ENCODE assay signal across 13 cellular contexts in genomic region chr20:17808357-17808756, GRCh38.
DNase-seq lines count a peak whose midpoint lies in the region; ATAC-seq and TF ChIP-seq lines count a peak whose summit lies in the region.
"Had no signal": no experiment of that assay in that cellular context is flagged by ENCODE, and none has a peak within 500 bp of the region (broad histone marks: within the 10 kb centered on the region; RNA-seq: fewer than 3 reads in every experiment).

No MANE protein-coding gene starts in this region.

- no peak overlapping the region for H4K12ac ChIP-seq in trophoblast cell (ENCODE audit: low read depth, low read length)

- no peak overlapping the region for H4K91ac ChIP-seq in trophoblast cell (ENCODE audit: low read depth, low read length)

- H3K18ac ChIP-seq in trophoblast cell (ENCODE audit: low read length): no peak overlapping the region
- no peak overlapping the region for H3K18ac ChIP-seq in mesendoderm (ENCODE audit: low read length)

- H3K27me3 ChIP-seq in body of pancreas: no peaks in the 10 kb centered on the region
- H3K27me3 ChIP-seq in left ventricle myocardium inferior (ENCODE audit: low read depth): no peaks in the 10 kb centered on the region
- no peaks in the 10 kb centered on the region for H3K27me3 ChIP-seq in trophoblast cell (ENCODE audit: insufficient read depth, low read length)
- no peaks in the 10 kb centered on the region for H3K27me3 ChIP-seq in H7 (ENCODE audit: control insufficient read depth, insufficient read depth, low read length)
- H3K27me3 ChIP-seq in mesendoderm (ENCODE audit: insufficient read depth, low read length, poor library complexity): no peaks in the 10 kb centered on the region

- H3K4me1 ChIP-seq in body of pancreas: peaks cover 54% of the 10 kb centered on the region
- H3K4me1 ChIP-seq in left ventricle myocardium inferior: peaks cover 42% of the 10 kb centered on the region
- peaks cover 0 to 8% of the 10 kb centered on the region in 2 experiments for H3K4me1 ChIP-seq in trophoblast cell (ENCODE audit: control insufficient read depth in 1 of 2, insufficient read depth in 2 of 2, low read length in 2 of 2)
- no peaks in the 10 kb centered on the region for H3K4me1 ChIP-seq in mesendoderm (ENCODE audit: control insufficient read depth, low read depth, low read length)

- no peak overlapping the region for H3K56ac ChIP-seq in mesendoderm (ENCODE audit: low read length)

- no peak for TF ChIP-seq CTCF in body of pancreas (IDR thresholded peaks at IDR 0.05)
- no peak for TF ChIP-seq CTCF in left ventricle myocardium inferior (IDR thresholded peaks at IDR 0.05; ENCODE audit: borderline replicate concordance)

- H4K8ac ChIP-seq in trophoblast cell (ENCODE audit: low read depth, low read length) (no peak overlapping the region), mesendoderm (ENCODE audit: low read depth, low read length) (no peak overlapping the region)

- 49 to 50% methylated on average over 4 to 5 of the region's 5 CpGs for WGBS in body of pancreas, 2 donors
- no CpG with 5 or more reads among the region's 5 CpGs for WGBS in trophoblast cell (ENCODE audit: extremely low coverage, insufficient coverage, insufficient read length)
- no CpG with 5 or more reads among the region's 5 CpGs for WGBS in mesendoderm (ENCODE audit: extremely low coverage, insufficient coverage, low lambda C conversion rate)

- H3K27ac ChIP-seq in body of pancreas: peak overlapping the region in 3 of 4 donors; percentile 94 to 97 (median 96)
- peak overlapping the region; percentile 86 for H3K27ac ChIP-seq in left ventricle myocardium inferior (replicated peaks)
- H3K27ac ChIP-seq in trophoblast cell (ENCODE audit: low read depth, low read length): no peak overlapping the region
- no peak overlapping the region for H3K27ac ChIP-seq in mesendoderm (ENCODE audit: low read depth, low read length)

- peak; percentile 68 for DNase-seq in AG08395 (ENCODE audit: low spot score)
- DNase-seq in body of pancreas: peak; percentile 56 to 70 (median 62)
- DNase-seq in left ventricle myocardium inferior: peak; percentile 50
- peak; percentile 74 to 85 for DNase-seq in trophoblast cell
- no peak for DNase-seq in H7
- no peak for DNase-seq in mesendoderm
- DNase-seq in stimulated activated naive CD8-positive, alpha-beta T cell treated with anti-CD3 and anti-CD28 coated beads, Interleukin-15, Interleukin-2, amounts not matched to agents 100 U/mL and 50 U/mL, for 24 hours: no peak
- DNase-seq in epidermal melanocyte (ENCODE audit: insufficient read length, low spot score): no peak
- DNase-seq: ACHN; activated effector memory CD4-positive, alpha-beta T cell treated with anti-CD3 and anti-CD28 coated beads, Interleukin-2, amount 50 U/mL, for 16 hours; NCI-H446 treated with DMSO at 0.1 percent for 48 hours; SHP77 treated with DMSO at 0.1 percent for 48 hours had no signal

- no peak overlapping the region for H2AFZ ChIP-seq in trophoblast cell (ENCODE audit: insufficient read depth, low read length, poor library complexity)

- H3K9ac ChIP-seq in trophoblast cell (ENCODE audit: low read length) (no peak overlapping the region), mesendoderm (ENCODE audit: low read length) (no peak overlapping the region)

- no peak overlapping the region for H3K4me3 ChIP-seq in body of pancreas
- H3K4me3 ChIP-seq in left ventricle myocardium inferior: no peak overlapping the region
- no peak overlapping the region for H3K4me3 ChIP-seq in trophoblast cell (ENCODE audit: low read depth, low read length)
- no peak overlapping the region for H3K4me3 ChIP-seq in H7 (ENCODE audit: insufficient read depth, low read depth, low read length)
- no peak overlapping the region for H3K4me3 ChIP-seq in mesendoderm (ENCODE audit: low read length)

- no peak overlapping the region for H2BK5ac ChIP-seq in trophoblast cell (ENCODE audit: low read depth, low read length, poor library complexity)
- H2BK5ac ChIP-seq in mesendoderm (ENCODE audit: low read length): no peak overlapping the region

- H3K14ac ChIP-seq in trophoblast cell (ENCODE audit: low read length): no peak overlapping the region

- H3K36me3 ChIP-seq in body of pancreas (replicated peaks in 1 of 2; ENCODE audit: insufficient read depth in 1 of 2, low read depth in 2 of 2) (no peaks in the 10 kb centered on the region), left ventricle myocardium inferior (no peaks in the 10 kb centered on the region), trophoblast cell (ENCODE audit: control insufficient read depth in 1 of 2, insufficient read depth in 2 of 2, low read length in 2 of 2) (no peaks in the 10 kb centered on the region), H7 (replicated peaks; ENCODE audit: control insufficient read depth, insufficient read depth, low read length) (no peaks in the 10 kb centered on the region), mesendoderm (ENCODE audit: control insufficient read depth, insufficient read depth, low read length) (no peaks in the 10 kb centered on the region)

- no peak for TF ChIP-seq POLR2A in body of pancreas (IDR thresholded peaks at IDR 0.05)

- H2BK15ac ChIP-seq in mesendoderm (replicated peaks; ENCODE audit: low read depth): no peak overlapping the region

- no peak overlapping the region for H3K23ac ChIP-seq in trophoblast cell (ENCODE audit: low read length)
- H3K23ac ChIP-seq in mesendoderm (ENCODE audit: low read length): no peak overlapping the region

- no peak overlapping the region for H3K4ac ChIP-seq in trophoblast cell (ENCODE audit: low read depth, low read length)
- H3K4ac ChIP-seq in mesendoderm (ENCODE audit: low read depth, low read length): no peak overlapping the region

- H3K9me3 ChIP-seq in body of pancreas (no peaks in the 10 kb centered on the region), left ventricle myocardium inferior (replicated peaks) (no peaks in the 10 kb centered on the region), trophoblast cell (ENCODE audit: insufficient read depth, low read depth, low read length) (no peaks in the 10 kb centered on the region)

- ATAC-seq in body of pancreas: no peak
- no peak for ATAC-seq in stimulated activated naive CD8-positive, alpha-beta T cell treated with anti-CD3 and anti-CD28 coated beads, Interleukin-15, Interleukin-2, amounts not matched to agents 100 U/mL and 50 U/mL, for 24 hours
- ATAC-seq: activated CD4-positive, CD25-positive, alpha-beta regulatory T cell treated with anti-CD3 and anti-CD28 coated beads, Interleukin-2, amount 50 U/mL, for 24 hours had no signal

- H2BK120ac ChIP-seq in trophoblast cell (ENCODE audit: insufficient read depth, low read length, poor library complexity): no peak overlapping the region
- no peak overlapping the region for H2BK120ac ChIP-seq in mesendoderm (ENCODE audit: low read depth, low read length)

- H2BK12ac ChIP-seq in trophoblast cell (ENCODE audit: low read length): no peak overlapping the region

- H3K79me1 ChIP-seq in trophoblast cell (ENCODE audit: low read length) (peaks cover 4% of the 10 kb centered on the region), mesendoderm (ENCODE audit: low read length) (no peaks in the 10 kb centered on the region)

- no peak overlapping the region for H3K4me2 ChIP-seq in trophoblast cell (ENCODE audit: low read length)
- no peak overlapping the region for H3K4me2 ChIP-seq in mesendoderm (ENCODE audit: low read length)

- no peak overlapping the region for H4K5ac ChIP-seq in mesendoderm (ENCODE audit: low read length)

- H2AK5ac ChIP-seq in trophoblast cell (ENCODE audit: low read length) (no peak overlapping the region), mesendoderm (ENCODE audit: low read length) (no peak overlapping the region)

- intact Hi-C loops in body of pancreas (cut with DNase I): no loop called here
- intact Hi-C loops in left ventricle myocardium inferior (cut with micrococcal nuclease): no loop called here

- H3K79me2 ChIP-seq in trophoblast cell (ENCODE audit: control insufficient read depth, insufficient read depth, low read length, poor library complexity) (no peaks in the 10 kb centered on the region), mesendoderm (ENCODE audit: control insufficient read depth, insufficient read depth, low read length) (no peaks in the 10 kb centered on the region)

Comparison
In these comparisons a context has a peak if more than half of its experiments do, and no peak if none do; other contexts are left out.
1. DNase-seq: peak in AG08395 (single experiment), body of pancreas (4 of 4), left ventricle myocardium inferior (single experiment) and trophoblast cell (2 of 2); none in H7 (single experiment), mesendoderm (single experiment), stimulated activated naive CD8-positive, alpha-beta T cell treated with anti-CD3 and anti-CD28 coated beads, Interleukin-15, Interleukin-2, amounts not matched to agents 100 U/mL and 50 U/mL, for 24 hours (single experiment) and epidermal melanocyte (single experiment).
2. H3K27ac ChIP-seq: peak in body of pancreas (3 of 4) and left ventricle myocardium inferior (single experiment); none in trophoblast cell (single experiment) and mesendoderm (single experiment).